ENCODE assay signal across 13 cellular contexts in the genomic region with DNA sequence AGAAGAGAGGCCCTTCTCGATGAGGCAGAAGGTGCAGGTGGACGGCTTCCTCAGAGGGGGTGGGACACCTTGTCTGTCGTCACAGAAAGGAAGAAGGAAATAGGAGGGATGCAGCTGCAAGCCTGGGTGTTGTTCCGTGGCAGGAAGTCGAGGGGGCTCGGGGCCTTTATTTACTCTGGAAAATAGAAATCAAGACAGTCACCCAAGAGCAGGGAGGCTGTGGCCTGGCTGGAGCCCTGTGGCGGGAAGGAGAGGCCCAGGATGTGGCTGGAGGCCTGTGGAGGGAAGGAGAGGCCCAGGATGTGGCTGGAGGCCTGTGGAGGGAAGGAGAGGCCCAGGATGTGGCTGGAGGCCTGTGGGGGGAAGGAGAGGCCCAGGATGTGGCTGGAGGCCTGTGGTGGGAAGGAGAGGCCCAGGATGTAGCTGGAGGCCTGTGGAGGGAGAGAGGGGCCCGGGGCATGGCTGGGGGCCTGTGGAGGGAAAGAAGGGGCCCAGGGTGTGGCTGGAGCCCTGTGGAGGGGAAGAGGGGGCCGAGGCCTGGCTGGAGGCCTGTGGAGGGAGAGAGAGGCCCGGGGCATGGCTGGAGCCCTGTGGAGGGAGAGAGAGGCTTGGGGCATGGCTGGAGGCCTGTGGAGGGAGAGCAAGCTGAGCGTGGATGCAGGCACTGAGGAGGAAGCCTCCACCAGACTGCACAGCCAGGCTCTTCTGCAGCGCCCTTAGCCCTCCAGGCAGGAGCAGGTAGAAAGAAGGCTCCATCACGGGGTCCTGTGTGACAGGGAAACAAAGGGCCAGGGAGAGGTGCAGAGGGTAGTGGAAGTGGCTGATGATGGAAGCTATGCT.
DNase-seq lines count a peak whose midpoint lies in the region; ATAC-seq, FAIRE-seq and TF ChIP-seq lines count a peak whose summit lies in the region.
"Had no signal": no experiment of that assay in that cellular context is flagged by ENCODE, and none has a peak within 500 bp of the region (broad histone marks: within the 10 kb centered on the region; RNA-seq: fewer than 3 reads in every experiment).

No MANE protein-coding gene starts in this region.

- peak overlapping the region; percentile 94 to 97 for H3K27ac Mint-ChIP-seq in effector memory CD8-positive, alpha-beta T cell

- H3K79me2 ChIP-seq in HepG2 (ENCODE audit: insufficient read depth, low read length) = no peaks in the 10 kb centered on the region

- peaks cover 5% of the 10 kb centered on the region for H3K36me3 Mint-ChIP-seq in effector memory CD8-positive, alpha-beta T cell (ENCODE audit: insufficient read depth)

- H3K9me3 ChIP-seq in HepG2 (ENCODE audit: low read length) (no peaks in the 10 kb centered on the region), right lobe of liver (no peaks in the 10 kb centered on the region), upper lobe of right lung (no peaks in the 10 kb centered on the region), BE2C (no peaks in the 10 kb centered on the region; the same call in 1 of the 2 replicates)

- CTCF ChIA-PET in HepG2 (lab: Yijun Ruan, JAX; ENCODE audit: low intra/inter-chr PET ratio, low total read pairs) = no interaction called here

- H2AFZ ChIP-seq in HepG2 (ENCODE audit: low read length) = no peak overlapping the region

- WGBS in HepG2 (ENCODE audit: low lambda C conversion rate) = 16% methylated on average over 13 of the region's 13 CpGs
- WGBS in right lobe of liver (ENCODE audit: insufficient coverage, low coverage, low lambda C conversion rate, missing lambda C conversion rate) = 60% methylated on average over 11 of the region's 13 CpGs

- no peaks in the 10 kb centered on the region for H4K20me1 ChIP-seq in HepG2 (ENCODE audit: insufficient read depth, low read length)

- peak overlapping the region; percentile 60 to 75 for H3K4me3 Mint-ChIP-seq in effector memory CD8-positive, alpha-beta T cell

- intact Hi-C loops in HepG2 (cut with micrococcal nuclease; ENCODE audit: unreplicated experiment) (no loop called here), right lobe of liver (cut with DNase I) (no loop called here), upper lobe of right lung (cut with DNase I) (no loop called here)

- peaks cover 36 to 44% of the 10 kb centered on the region in 2 donors for H3K4me1 Mint-ChIP-seq in effector memory CD8-positive, alpha-beta T cell (ENCODE audit: low read depth in 2 of 2)

- in situ Hi-C loops in HepG2 (cut with HindIII; ENCODE audit: extremely low pct_ligation_motif_present, low pct_unique_long_range_greater_than_20kb) = no loop called here

- TF ChIP-seq EP300 in HepG2 (IDR thresholded peaks at IDR 0.05; ENCODE audit: low read depth in 2 of 2, low read length in 2 of 2) (no peak), HepG2 (CRISPR knock-in tag; IDR thresholded peaks at IDR 0.05; ENCODE audit: borderline replicate concordance) (no peak)

- FAIRE-seq in HepG2 (lab: Jason Lieb, UNC) = no peak

- H3K4me1 ChIP-seq in HepG2 (ENCODE audit: insufficient read depth, low read length) (peaks cover 24% of the 10 kb centered on the region), right lobe of liver (no peaks in the 10 kb centered on the region), upper lobe of right lung (no peaks in the 10 kb centered on the region), BE2C (peaks cover 10% of the 10 kb centered on the region; the same call in 1 of the 2 replicates)
- H3K4me1 ChIP-seq: sigmoid colon had no signal

- TF ChIP-seq CTCF in HepG2 (CRISPR knock-in tag; IDR thresholded peaks at IDR 0.05) = no peak
- TF ChIP-seq CTCF in right lobe of liver (IDR thresholded peaks at IDR 0.05) = no peak
- no peak for TF ChIP-seq CTCF in upper lobe of right lung (IDR thresholded peaks at IDR 0.05)
- TF ChIP-seq CTCF in BE2C (IDR thresholded peaks at IDR 0.05; ENCODE audit: low read depth, low read length) = no peak

- POLR2A ChIA-PET in HepG2 (lab: Yijun Ruan, JAX) = no interaction called here

- no peaks in the 10 kb centered on the region for H3K27me3 Mint-ChIP-seq in effector memory CD8-positive, alpha-beta T cell

- peaks cover 10 to 14% of the 10 kb centered on the region in 2 donors for H3K9me3 Mint-ChIP-seq in effector memory CD8-positive, alpha-beta T cell

- ATAC-seq in HepG2 = peak; percentile 28; the same call in 1 of the 3 replicates
- ATAC-seq in right lobe of liver = no peak
- ATAC-seq in effector memory CD8-positive, alpha-beta T cell (replicated peaks) = peak; percentile 54
- ATAC-seq in upper lobe of right lung = peak; percentile 33
- no peak for ATAC-seq in HG02642 (IDR thresholded peaks at IDR 0.05; ENCODE audit: poor library complexity, unreplicated experiment)

- H3K4me3 ChIP-seq in HepG2 (replicated peaks in 1 of 3; ENCODE audit: insufficient read depth in 1 of 3, low read depth in 2 of 3, low read length in 3 of 3) (no peak overlapping the region), right lobe of liver (no peak overlapping the region), upper lobe of right lung (no peak overlapping the region), BE2C (ENCODE audit: low read depth, low read length) (no peak overlapping the region)
- H3K4me3 ChIP-seq: sigmoid colon, SK-N-MC had no signal

- no peak for TF ChIP-seq RAD21 in HepG2 (CRISPR knock-in tag; IDR thresholded peaks at IDR 0.05)

- no peak overlapping the region for H3K4me2 ChIP-seq in HepG2 (ENCODE audit: low read depth, low read length)

- no peak for TF ChIP-seq POLR2A in HepG2 (IDR thresholded peaks at IDR 0.05; ENCODE audit: insufficient read depth in 1 of 2, low read depth in 2 of 2, low read length in 2 of 2)
- no peak for TF ChIP-seq POLR2A in right lobe of liver (IDR thresholded peaks at IDR 0.05)

- no peak overlapping the region for H3K9ac ChIP-seq in HepG2 (ENCODE audit: insufficient read depth, low read depth, low read length)

- DNase-seq in HepG2 (ENCODE audit: low spot score) (no peak), right lobe of liver (no peak), UCSD-AML1 (lab: John Stamatoyannopoulos, UW; ENCODE audit: unreplicated experiment) (peak; percentile 79), upper lobe of right lung (no peak), BE2C (no peak), NCI-H524 (lab: John Stamatoyannopoulos, UW) (no peak)
- DNase-seq in effector memory CD8-positive, alpha-beta T cell = peak in 1 of 3 experiments; percentile 12
- DNase-seq: activated CD4-positive, CD25-positive, alpha-beta regulatory T cell treated with anti-CD3 and anti-CD28 coated beads, Interleukin-2, amount 50 U/mL, for 72 hours; aorta; GDM1; sigmoid colon had no signal

- H3K27ac ChIP-seq in HepG2 (ENCODE audit: extremely low read length, insufficient read depth, low read length) = no peak overlapping the region
- no peak overlapping the region for H3K27ac ChIP-seq in right lobe of liver
- no peak overlapping the region for H3K27ac ChIP-seq in upper lobe of right lung
- H3K27ac ChIP-seq: sigmoid colon, SK-N-MC had no signal

- no peaks in the 10 kb centered on the region for H3K36me3 ChIP-seq in HepG2 (replicated peaks in 1 of 2; ENCODE audit: control insufficient read depth in 1 of 2, insufficient read depth in 2 of 2, low read length in 2 of 2)
- H3K36me3 ChIP-seq in right lobe of liver = no peaks in the 10 kb centered on the region
- H3K36me3 ChIP-seq in upper lobe of right lung = no peaks in the 10 kb centered on the region
- H3K36me3 ChIP-seq in BE2C = no peaks in the 10 kb centered on the region
- H3K36me3 ChIP-seq: sigmoid colon had no signal

- H3K27me3 ChIP-seq in HepG2 (ENCODE audit: control insufficient read depth in 1 of 2, insufficient read depth in 2 of 2, low read length in 2 of 2) (peaks cover 0 to 8% of the 10 kb centered on the region in 2 experiments; a peak in 2 of 5 replicates), right lobe of liver (no peaks in the 10 kb centered on the region), upper lobe of right lung (no peaks in the 10 kb centered on the region), BE2C (no peaks in the 10 kb centered on the region)
- H3K27me3 ChIP-seq: sigmoid colon had no signal

- BruUV-seq in HepG2 (replicated peaks; lab: Mats Ljungman, UMichigan) = no TSS peak

TF ChIP-seq in HepG2, 621 proteins besides CTCF, POLR2A, EP300 and RAD21 (continues in another document):
- TF ChIP-seq NBN (conservative IDR thresholded peaks at IDR 0.05) = no peak
- no peak for TF ChIP-seq RFXAP (CRISPR knock-in tag; IDR thresholded peaks at IDR 0.05; ENCODE audit: borderline replicate concordance)
- TF ChIP-seq JUNB (CRISPR knock-in tag; IDR thresholded peaks at IDR 0.05; ENCODE audit: borderline replicate concordance) = no peak
- TF ChIP-seq, protein P1, sequence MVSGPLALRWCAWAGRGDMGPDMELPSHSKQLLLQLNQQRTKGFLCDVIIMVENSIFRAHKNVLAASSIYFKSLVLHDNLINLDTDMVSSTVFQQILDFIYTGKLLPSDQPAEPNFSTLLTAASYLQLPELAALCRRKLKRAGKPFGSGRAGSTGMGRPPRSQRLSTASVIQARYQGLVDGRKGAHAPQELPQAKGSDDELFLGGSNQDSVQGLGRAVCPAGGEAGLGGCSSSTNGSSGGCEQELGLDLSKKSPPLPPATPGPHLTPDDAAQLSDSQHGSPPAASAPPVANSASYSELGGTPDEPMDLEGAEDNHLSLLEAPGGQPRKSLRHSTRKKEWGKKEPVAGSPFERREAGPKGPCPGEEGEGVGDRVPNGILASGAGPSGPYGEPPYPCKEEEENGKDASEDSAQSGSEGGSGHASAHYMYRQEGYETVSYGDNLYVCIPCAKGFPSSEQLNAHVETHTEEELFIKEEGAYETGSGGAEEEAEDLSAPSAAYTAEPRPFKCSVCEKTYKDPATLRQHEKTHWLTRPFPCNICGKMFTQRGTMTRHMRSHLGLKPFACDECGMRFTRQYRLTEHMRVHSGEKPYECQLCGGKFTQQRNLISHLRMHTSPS (CRISPR knock-in tag; IDR thresholded peaks at IDR 0.05; ENCODE audit: low read depth) = no peak
- TF ChIP-seq ZNF34 (CRISPR knock-in tag; IDR thresholded peaks at IDR 0.05; ENCODE audit: borderline replicate concordance) = no peak
- TF ChIP-seq, protein P2, sequence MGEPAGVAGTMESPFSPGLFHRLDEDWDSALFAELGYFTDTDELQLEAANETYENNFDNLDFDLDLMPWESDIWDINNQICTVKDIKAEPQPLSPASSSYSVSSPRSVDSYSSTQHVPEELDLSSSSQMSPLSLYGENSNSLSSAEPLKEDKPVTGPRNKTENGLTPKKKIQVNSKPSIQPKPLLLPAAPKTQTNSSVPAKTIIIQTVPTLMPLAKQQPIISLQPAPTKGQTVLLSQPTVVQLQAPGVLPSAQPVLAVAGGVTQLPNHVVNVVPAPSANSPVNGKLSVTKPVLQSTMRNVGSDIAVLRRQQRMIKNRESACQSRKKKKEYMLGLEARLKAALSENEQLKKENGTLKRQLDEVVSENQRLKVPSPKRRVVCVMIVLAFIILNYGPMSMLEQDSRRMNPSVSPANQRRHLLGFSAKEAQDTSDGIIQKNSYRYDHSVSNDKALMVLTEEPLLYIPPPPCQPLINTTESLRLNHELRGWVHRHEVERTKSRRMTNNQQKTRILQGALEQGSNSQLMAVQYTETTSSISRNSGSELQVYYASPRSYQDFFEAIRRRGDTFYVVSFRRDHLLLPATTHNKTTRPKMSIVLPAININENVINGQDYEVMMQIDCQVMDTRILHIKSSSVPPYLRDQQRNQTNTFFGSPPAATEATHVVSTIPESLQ (CRISPR knock-in tag; conservative IDR thresholded peaks at IDR 0.05) = no peak
- TF ChIP-seq CENPT (CRISPR knock-in tag; IDR thresholded peaks at IDR 0.05; ENCODE audit: low read depth) = no peak
- no peak for TF ChIP-seq NFE2L2 (IDR thresholded peaks at IDR 0.05; ENCODE audit: low read length)

Comparison
In these comparisons a context has a peak if more than half of its experiments do, and no peak if none do; other contexts are left out.
1. ATAC-seq: peak in HepG2 (single experiment), effector memory CD8-positive, alpha-beta T cell (single experiment) and upper lobe of right lung (single experiment); none in right lobe of liver (0 of 4) and HG02642 (single experiment).